ENCODE assay signal across 23 cellular contexts in the genomic region with DNA sequence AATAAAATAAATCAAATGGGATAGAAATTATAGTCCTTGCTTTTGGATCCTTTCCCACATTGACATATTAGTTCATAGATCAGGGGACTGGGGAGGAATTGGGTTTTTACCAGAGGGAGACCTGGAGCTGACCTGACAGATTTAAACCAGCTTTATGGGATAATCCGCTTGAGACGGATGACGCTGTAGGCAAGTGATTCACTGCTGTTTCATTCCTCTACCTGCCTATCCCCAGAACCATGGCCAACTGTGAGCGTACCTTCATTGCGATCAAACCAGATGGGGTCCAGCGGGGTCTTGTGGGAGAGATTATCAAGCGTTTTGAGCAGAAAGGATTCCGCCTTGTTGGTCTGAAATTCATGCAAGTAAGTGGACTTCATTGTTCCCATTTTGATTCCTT. TPM values are rescaled to one million over a fixed set of nuclear protein-coding genes. Genes with fewer than 3 reads are reported as not detected.
DNase-seq lines count a peak whose midpoint lies in the region; ATAC-seq, FAIRE-seq and TF ChIP-seq lines count a peak whose summit lies in the region.
"Had no signal": no experiment of that assay in that cellular context is flagged by ENCODE, and none has a peak within 500 bp of the region (broad histone marks: within the 10 kb centered on the region; RNA-seq: fewer than 3 reads in every experiment).

No MANE protein-coding gene starts in this region.

- peaks cover 3% of the 10 kb centered on the region for H3K27me3 Mint-ChIP-seq in glutamatergic neuron (ENCODE audit: unreplicated experiment)
- H3K27me3 Mint-ChIP-seq in type B pancreatic cell: no peaks in the 10 kb centered on the region

- H3K4me1 Mint-ChIP-seq in glutamatergic neuron (ENCODE audit: low read depth, unreplicated experiment) (no peaks in the 10 kb centered on the region), type B pancreatic cell (ENCODE audit: unreplicated experiment) (peaks cover 7% of the 10 kb centered on the region)

- no peaks in the 10 kb centered on the region for H4K20me1 ChIP-seq in HepG2 (ENCODE audit: insufficient read depth, low read length)

- H3K9ac ChIP-seq in HepG2 (ENCODE audit: insufficient read depth, low read depth, low read length): 0 out of 2 replicates have a peak overlapping the region, but pooled peaks have one; percentile 6

- TF ChIP-seq EP300 in HepG2 (IDR thresholded peaks at IDR 0.05; ENCODE audit: low read depth in 2 of 2, low read length in 2 of 2) (no peak), HepG2 (CRISPR knock-in tag; IDR thresholded peaks at IDR 0.05; ENCODE audit: borderline replicate concordance) (no peak)

- in situ Hi-C loops in HepG2 (cut with HindIII; ENCODE audit: extremely low pct_ligation_motif_present, low pct_unique_long_range_greater_than_20kb): no loop called here

- H2AFZ ChIP-seq in HepG2 (ENCODE audit: low read length): no peak overlapping the region

- POLR2A ChIA-PET in HepG2 (lab: Yijun Ruan, JAX): interaction anchor here (4.1 kb wide), 1 partner anchor 9 kb away, joined by 43 read pairs; a partner anchor contains a TSS

- no peak for ATAC-seq in HepG2
- no peak for ATAC-seq in right lobe of liver
- ATAC-seq: pancreas had no signal

- H3K4me3 ChIP-seq in HepG2 (replicated peaks in 1 of 3; ENCODE audit: insufficient read depth in 1 of 3, low read depth in 2 of 3, low read length in 3 of 3) (0 out of 6 replicates have a peak overlapping the region, but pooled peaks of 1 of the 3 experiments have one; percentile 94), right lobe of liver (no peak overlapping the region), NB4 (ENCODE audit: low read depth, low read length) (peak overlapping the region; percentile 96)
- H3K4me3 ChIP-seq: left ventricle myocardium inferior, testis had no signal

- no TSS peak for BruUV-seq in HepG2 (replicated peaks; lab: Mats Ljungman, UMichigan)

- 98% methylated on average over 8 of the region's 8 CpGs for WGBS in HepG2 (ENCODE audit: low lambda C conversion rate)
- 86% methylated on average over 2 of the region's 8 CpGs for WGBS in right lobe of liver (ENCODE audit: insufficient coverage, low coverage, low lambda C conversion rate, missing lambda C conversion rate)

- H3K36me3 ChIP-seq in HepG2 (replicated peaks in 1 of 2; ENCODE audit: control insufficient read depth in 1 of 2, insufficient read depth in 2 of 2, low read length in 2 of 2) (peaks cover 14 to 44% of the 10 kb centered on the region in 2 experiments), right lobe of liver (no peaks in the 10 kb centered on the region)
- H3K36me3 ChIP-seq: pancreas had no signal

- peak overlapping the region; percentile 28 for H3K27ac Mint-ChIP-seq in glutamatergic neuron (ENCODE audit: unreplicated experiment)
- H3K27ac Mint-ChIP-seq in type B pancreatic cell: no peak overlapping the region

- no peaks in the 10 kb centered on the region for H3K36me3 Mint-ChIP-seq in glutamatergic neuron (ENCODE audit: unreplicated experiment)
- H3K36me3 Mint-ChIP-seq in type B pancreatic cell: peaks cover 19% of the 10 kb centered on the region

- H3K4me2 ChIP-seq in HepG2 (ENCODE audit: low read depth, low read length): peak overlapping the region; percentile 83

- H3K79me2 ChIP-seq in HepG2 (ENCODE audit: insufficient read depth, low read length): peaks cover 53% of the 10 kb centered on the region

- no peak overlapping the region for H3K4me3 Mint-ChIP-seq in glutamatergic neuron (ENCODE audit: unreplicated experiment)
- peak overlapping the region; percentile 61 for H3K4me3 Mint-ChIP-seq in type B pancreatic cell

- H3K27me3 ChIP-seq in HepG2 (ENCODE audit: control insufficient read depth in 1 of 2, insufficient read depth in 2 of 2, low read length in 2 of 2): no peaks in the 10 kb centered on the region; a peak in 1 of 5 replicates
- no peaks in the 10 kb centered on the region for H3K27me3 ChIP-seq in right lobe of liver
- H3K27me3 ChIP-seq: pancreas, testis had no signal

- DNase-seq in HepG2 (ENCODE audit: low spot score) (no peak), right lobe of liver (no peak), NB4 (ENCODE audit: low read depth) (no peak), glutamatergic neuron (no peak), type B pancreatic cell (ENCODE audit: extremely low spot score, unreplicated experiment) (no peak), EL (no peak), middle frontal gyrus (ENCODE audit: extremely low spot score, low spot score) (no peak)
- DNase-seq in stimulated activated CD4-positive, alpha-beta T cell treated with anti-CD3 and anti-CD28 coated beads, Interleukin-4, amount 100 ng/mL, for 4 hours: no peak
- DNase-seq: activated CD4-positive, CD25-positive, alpha-beta regulatory T cell; activated CD8-positive, alpha-beta memory T cell treated with anti-CD3 and anti-CD28 coated beads, Interleukin-2, amount 50 U/mL, for 4 hours; activated naive CD4-positive, alpha-beta T cell; AML-193; Calu3; GF-D8; Kasumi-1; left ventricle myocardium inferior; NCI-H146; NCI-H774; pancreas; RPMI8226; stimulated activated CD4-positive, alpha-beta T cell treated with anti-CD3 and anti-CD28 coated beads, Interleukin-4, amount 100 ng/mL, for 1 hour; testis had no signal

- intact Hi-C loops in HepG2 (cut with micrococcal nuclease; ENCODE audit: unreplicated experiment) (no loop called here), right lobe of liver (cut with DNase I) (no loop called here)

- H3K27ac ChIP-seq in HepG2 (ENCODE audit: extremely low read length, insufficient read depth, low read length): no peak overlapping the region
- H3K27ac ChIP-seq in right lobe of liver: no peak overlapping the region
- H3K27ac ChIP-seq: coronary artery, left ventricle myocardium inferior, pancreas, testis had no signal

- H3K9me3 ChIP-seq in HepG2 (ENCODE audit: low read length) (no peaks in the 10 kb centered on the region), right lobe of liver (no peaks in the 10 kb centered on the region)
- H3K9me3 ChIP-seq: left ventricle myocardium inferior, pancreas, testis had no signal

- no peaks in the 10 kb centered on the region for H3K9me3 Mint-ChIP-seq in glutamatergic neuron (ENCODE audit: unreplicated experiment)
- H3K9me3 Mint-ChIP-seq in type B pancreatic cell: no peaks in the 10 kb centered on the region

- TF ChIP-seq CTCF in HepG2 (CRISPR knock-in tag; IDR thresholded peaks at IDR 0.05): no peak
- no peak for TF ChIP-seq CTCF in right lobe of liver (IDR thresholded peaks at IDR 0.05)
- TF ChIP-seq CTCF in NB4 (IDR thresholded peaks at IDR 0.05; ENCODE audit: low read depth, low read length): no peak
- TF ChIP-seq CTCF in glutamatergic neuron (IDR thresholded peaks at IDR 0.05; ENCODE audit: partially characterized antibody, unreplicated experiment): no peak
- TF ChIP-seq CTCF in type B pancreatic cell (conservative IDR thresholded peaks at IDR 0.05): no peak

- TF ChIP-seq RAD21 in HepG2 (CRISPR knock-in tag; IDR thresholded peaks at IDR 0.05): no peak

- TF ChIP-seq POLR2A in HepG2 (IDR thresholded peaks at IDR 0.05; ENCODE audit: insufficient read depth in 1 of 2, low read depth in 2 of 2, low read length in 2 of 2): no peak
- TF ChIP-seq POLR2A in right lobe of liver (IDR thresholded peaks at IDR 0.05): no peak
- no peak for TF ChIP-seq POLR2A in NB4 (IDR thresholded peaks at IDR 0.05; ENCODE audit: extremely low read depth, insufficient read length)

- H3K4me1 ChIP-seq in HepG2 (ENCODE audit: insufficient read depth, low read length): peaks cover 39% of the 10 kb centered on the region
- peaks cover 0 to 14% (median 0%) of the 10 kb centered on the region in 4 donors for H3K4me1 ChIP-seq in right lobe of liver

- CTCF ChIA-PET in HepG2 (lab: Yijun Ruan, JAX; ENCODE audit: low intra/inter-chr PET ratio, low total read pairs): no interaction called here

- no peak for FAIRE-seq in HepG2 (lab: Jason Lieb, UNC)
- FAIRE-seq: pancreas had no signal

RNA-seq across cellular contexts. Expression of a gene that starts 2.1 kb away (rescaled TPM):
- total RNA-seq in HepG2 (2016; rRNA removed; fragmentation: Illumina TruSeq; extraction: Trizol) (516 and 689 TPM in 2 replicates), right lobe of liver (10 to 100 TPM; 31.1 to 88.1 (median 47.0) TPM), glutamatergic neuron (ENCODE audit: unreplicated experiment) (125 TPM), type B pancreatic cell (ENCODE audit: low replicate concordance) (143 and 163 TPM in 2 replicates)
- total RNA-seq in HepG2 (2016; cell fraction: cytosol; rRNA removed; fragmentation: Illumina TruSeq; extraction: Trizol; ENCODE audit: low read depth): 170 and 196 TPM in 2 replicates
- 532 and 791 TPM in 2 replicates for total RNA-seq in HepG2 (2016; cell fraction: insoluble cytoplasmic fraction; rRNA removed; fragmentation: Illumina TruSeq; extraction: Trizol)
- 214 and 233 TPM in 2 replicates for total RNA-seq in HepG2 (2016; cell fraction: membrane; rRNA removed; fragmentation: Illumina TruSeq; extraction: Trizol)
- total RNA-seq in HepG2 (2016; cell fraction: nucleus; rRNA removed; fragmentation: Illumina TruSeq; extraction: Trizol): 167 and 182 TPM in 2 replicates
- 195 and 295 TPM in 2 replicates for polyA plus RNA-seq in HepG2 (2011; rRNA removed)
- 252 and 270 TPM in 2 replicates for polyA plus RNA-seq in HepG2 (2011; cell fraction: cytosol; rRNA removed)
- 48.6 and 52.8 TPM in 2 replicates for polyA plus RNA-seq in HepG2 (2011; cell fraction: nucleus; rRNA removed)
- polyA plus RNA-seq in HepG2 (2012): 169 and 175 TPM in 2 replicates
- 162 and 186 TPM in 2 replicates for polyA plus RNA-seq in HepG2 (2016; cell fraction: cytosol; fragmentation: Illumina TruSeq; extraction: Trizol; ENCODE audit: low read depth)
- 628 and 715 TPM in 2 replicates for polyA plus RNA-seq in HepG2 (2016; cell fraction: insoluble cytoplasmic fraction; fragmentation: Illumina TruSeq; extraction: Trizol; ENCODE audit: low read depth)
- 161 and 191 TPM in 2 replicates for polyA plus RNA-seq in HepG2 (2016; cell fraction: membrane; fragmentation: Illumina TruSeq; extraction: Trizol; ENCODE audit: low read depth)
- polyA plus RNA-seq in HepG2 (2016; cell fraction: nucleus; fragmentation: Illumina TruSeq; extraction: Trizol; ENCODE audit: insufficient read depth, low read depth): 247 and 257 TPM in 2 replicates
- 45.8 and 143 TPM in 2 replicates for polyA minus RNA-seq in HepG2 (2011; rRNA and poly(A)+ RNA removed; ENCODE audit: low replicate concordance)
- 27.9 and 30.1 TPM in 2 replicates for polyA minus RNA-seq in HepG2 (2011; cell fraction: cytosol; rRNA and poly(A)+ RNA removed)
- polyA minus RNA-seq in HepG2 (2011; cell fraction: nucleus; rRNA and poly(A)+ RNA removed): 38.6 and 43.3 TPM in 2 replicates

RNA-seq across cellular contexts. Expression of a gene that starts 10.8 kb away (rescaled TPM):
- total RNA-seq in HepG2 (2016; rRNA removed; fragmentation: Illumina TruSeq; extraction: Trizol) (1,213 and 1,462 TPM in 2 replicates), right lobe of liver (100 to 1,000 TPM; 123 to 422 (median 176) TPM), glutamatergic neuron (ENCODE audit: unreplicated experiment) (245 TPM), type B pancreatic cell (ENCODE audit: low replicate concordance) (481 and 483 TPM in 2 replicates)
- 3,248 and 3,475 TPM in 2 replicates for total RNA-seq in HepG2 (2016; cell fraction: cytosol; rRNA removed; fragmentation: Illumina TruSeq; extraction: Trizol; ENCODE audit: low read depth)
- 1,244 and 1,442 TPM in 2 replicates for total RNA-seq in HepG2 (2016; cell fraction: insoluble cytoplasmic fraction; rRNA removed; fragmentation: Illumina TruSeq; extraction: Trizol)
- total RNA-seq in HepG2 (2016; cell fraction: membrane; rRNA removed; fragmentation: Illumina TruSeq; extraction: Trizol): 1,855 and 2,042 TPM in 2 replicates
- total RNA-seq in HepG2 (2016; cell fraction: nucleus; rRNA removed; fragmentation: Illumina TruSeq; extraction: Trizol): 411 and 427 TPM in 2 replicates
- 670 and 790 TPM in 2 replicates for polyA plus RNA-seq in HepG2 (2011; rRNA removed)
- 823 and 1,054 TPM in 2 replicates for polyA plus RNA-seq in HepG2 (2011; cell fraction: cytosol; rRNA removed)
- 217 and 230 TPM in 2 replicates for polyA plus RNA-seq in HepG2 (2011; cell fraction: nucleus; rRNA removed)
- polyA plus RNA-seq in HepG2 (2012): 662 and 954 TPM in 2 replicates
- polyA plus RNA-seq in HepG2 (2016; cell fraction: cytosol; fragmentation: Illumina TruSeq; extraction: Trizol; ENCODE audit: low read depth): 3,109 and 3,480 TPM in 2 replicates
- 1,218 and 1,270 TPM in 2 replicates for polyA plus RNA-seq in HepG2 (2016; cell fraction: insoluble cytoplasmic fraction; fragmentation: Illumina TruSeq; extraction: Trizol; ENCODE audit: low read depth)
- polyA plus RNA-seq in HepG2 (2016; cell fraction: membrane; fragmentation: Illumina TruSeq; extraction: Trizol; ENCODE audit: low read depth): 1,530 and 1,727 TPM in 2 replicates
- 589 and 653 TPM in 2 replicates for polyA plus RNA-seq in HepG2 (2016; cell fraction: nucleus; fragmentation: Illumina TruSeq; extraction: Trizol; ENCODE audit: insufficient read depth, low read depth)
- 231 and 251 TPM in 2 replicates for polyA minus RNA-seq in HepG2 (2011; rRNA and poly(A)+ RNA removed; ENCODE audit: low replicate concordance)
- polyA minus RNA-seq in HepG2 (2011; cell fraction: cytosol; rRNA and poly(A)+ RNA removed): 123 and 148 TPM in 2 replicates
- 67.9 and 74.3 TPM in 2 replicates for polyA minus RNA-seq in HepG2 (2011; cell fraction: nucleus; rRNA and poly(A)+ RNA removed)

RNA-seq across cellular contexts. Expression of a gene that starts 34.7 kb away (rescaled TPM):
- total RNA-seq in HepG2 (2016; rRNA removed; fragmentation: Illumina TruSeq; extraction: Trizol): 78.6 and 84.0 TPM in 2 replicates
- total RNA-seq in HepG2 (2016; cell fraction: cytosol; rRNA removed; fragmentation: Illumina TruSeq; extraction: Trizol; ENCODE audit: low read depth): 25.2 and 27.3 TPM in 2 replicates
- total RNA-seq in HepG2 (2016; cell fraction: insoluble cytoplasmic fraction; rRNA removed; fragmentation: Illumina TruSeq; extraction: Trizol): 75.2 and 83.1 TPM in 2 replicates
- total RNA-seq in HepG2 (2016; cell fraction: membrane; rRNA removed; fragmentation: Illumina TruSeq; extraction: Trizol): 23.1 and 27.9 TPM in 2 replicates
- 89.8 and 99.0 TPM in 2 replicates for total RNA-seq in HepG2 (2016; cell fraction: nucleus; rRNA removed; fragmentation: Illumina TruSeq; extraction: Trizol)
- polyA plus RNA-seq in HepG2 (2011; rRNA removed): 43.2 and 44.9 TPM in 2 replicates
- polyA plus RNA-seq in HepG2 (2011; cell fraction: cytosol; rRNA removed): 18.3 and 25.5 TPM in 2 replicates
- 67.1 and 78.9 TPM in 2 replicates for polyA plus RNA-seq in HepG2 (2011; cell fraction: nucleus; rRNA removed)
- polyA plus RNA-seq in HepG2 (2012): 63.1 and 79.2 TPM in 2 replicates
- 1.3 and 1.9 TPM in 2 replicates for polyA plus RNA-seq in HepG2 (2016; cell fraction: cytosol; fragmentation: Illumina TruSeq; extraction: Trizol; ENCODE audit: low read depth)
- polyA plus RNA-seq in HepG2 (2016; cell fraction: insoluble cytoplasmic fraction; fragmentation: Illumina TruSeq; extraction: Trizol; ENCODE audit: low read depth): 42.2 and 44.9 TPM in 2 replicates
- 4.0 and 4.4 TPM in 2 replicates for polyA plus RNA-seq in HepG2 (2016; cell fraction: membrane; fragmentation: Illumina TruSeq; extraction: Trizol; ENCODE audit: low read depth)
- polyA plus RNA-seq in HepG2 (2016; cell fraction: nucleus; fragmentation: Illumina TruSeq; extraction: Trizol; ENCODE audit: insufficient read depth, low read depth): 95.1 and 98.4 TPM in 2 replicates
- polyA minus RNA-seq in HepG2 (2011; rRNA and poly(A)+ RNA removed; ENCODE audit: low replicate concordance): 77.5 and 113 TPM in 2 replicates
- 61.9 and 76.0 TPM in 2 replicates for polyA minus RNA-seq in HepG2 (2011; cell fraction: cytosol; rRNA and poly(A)+ RNA removed)
- 204 and 233 TPM in 2 replicates for polyA minus RNA-seq in HepG2 (2011; cell fraction: nucleus; rRNA and poly(A)+ RNA removed)
- 10 to 100 TPM; 35.2 to 49.7 (median 43.3) TPM for total RNA-seq in right lobe of liver
- total RNA-seq in glutamatergic neuron (ENCODE audit: unreplicated experiment): 327 TPM
- 73.2 and 82.9 TPM in 2 replicates for total RNA-seq in type B pancreatic cell (ENCODE audit: low replicate concordance)
